In genomic region chr18:59249186-59249774, GRCh38 we compare ENCODE assay signal across 8 cellular contexts. TPM values are rescaled to one million over a fixed set of nuclear protein-coding genes. Genes with fewer than 3 reads are reported as not detected.
A peak's percentile ranks its signal among the peaks of the same experiment; 100 is the strongest.
DNase-seq lines count a peak whose midpoint lies in the region; ATAC-seq and TF ChIP-seq lines count a peak whose summit lies in the region.

No MANE protein-coding gene starts in this region.

- H4K20me1 ChIP-seq in Karpas-422 (ENCODE audit: insufficient read depth, low read depth, low read length) (no peaks in the 10 kb centered on the region), PC-9 (ENCODE audit: insufficient read depth) (no peaks in the 10 kb centered on the region)

- H3K4me3 ChIP-seq in Karpas-422 (ENCODE audit: low read length) (no peak overlapping the region), PC-9 (no peak overlapping the region), lung (no peak overlapping the region)

- H3K27me3 ChIP-seq in Karpas-422 (ENCODE audit: low read length) (no peaks in the 10 kb centered on the region), PC-9 (ENCODE audit: insufficient read depth, low read depth) (peaks cover 34% of the 10 kb centered on the region), lung (ENCODE audit: control insufficient read depth, insufficient read depth) (no peaks in the 10 kb centered on the region)

- H3K79me2 ChIP-seq in Karpas-422 (ENCODE audit: low read length) (no peaks in the 10 kb centered on the region), PC-9 (ENCODE audit: low read depth) (no peaks in the 10 kb centered on the region)

- no peaks in the 10 kb centered on the region for H3K4me1 ChIP-seq in Karpas-422 (ENCODE audit: low read length)
- no peaks in the 10 kb centered on the region for H3K4me1 ChIP-seq in PC-9 (replicated peaks; ENCODE audit: insufficient read depth)
- H3K4me1 ChIP-seq in lung (ENCODE audit: control insufficient read depth in 2 of 2, insufficient read depth in 2 of 2, low read length in 2 of 2): no peaks in the 10 kb centered on the region

- no peak overlapping the region for H3K9ac ChIP-seq in Karpas-422 (ENCODE audit: low read length)

- CTCF ChIA-PET in PC-9 (lab: Charles Lee): interaction anchor here (0.6 to 0.9 kb wide), 3 partner anchors 153 to 182 kb away, joined by 3 read pairs; no protein-coding TSS in a partner anchor

- H3K36me3 Mint-ChIP-seq in activated T-helper 17 cell treated with anti-CD3 and anti-CD28 coated beads, Interleukin-2, amount 50 U/mL, for 72 hours (ENCODE audit: low read depth): no peaks in the 10 kb centered on the region

- no peak overlapping the region for H3K4me3 Mint-ChIP-seq in activated T-helper 17 cell treated with anti-CD3 and anti-CD28 coated beads, Interleukin-2, amount 50 U/mL, for 72 hours

- no peaks in the 10 kb centered on the region for H3K36me3 ChIP-seq in Karpas-422 (ENCODE audit: insufficient read depth, low read length)
- no peaks in the 10 kb centered on the region for H3K36me3 ChIP-seq in PC-9 (ENCODE audit: low read depth)
- H3K36me3 ChIP-seq in lung (ENCODE audit: control insufficient read depth in 2 of 2, insufficient read depth in 2 of 2, low read length in 2 of 2): no peaks in the 10 kb centered on the region

- TF ChIP-seq CTCF in PC-9 (conservative IDR thresholded peaks at IDR 0.05) (peak; percentile 86), lung (IDR thresholded peaks at IDR 0.05; ENCODE audit: control extremely low read depth, extremely low read depth) (peak; percentile 28)

- intact Hi-C loops in PC-9 (cut with micrococcal nuclease; ENCODE audit: unreplicated experiment): loop anchor here (2.0 kb wide), 2 partner anchors 60 to 154 kb away; no protein-coding TSS in a partner anchor

- 25 to 31% methylated on average over 5 of the region's 5 CpGs for WGBS in lung, 2 donors

- H3K9me3 ChIP-seq in Karpas-422 (ENCODE audit: low read length) (no peaks in the 10 kb centered on the region), PC-9 (ENCODE audit: insufficient read depth, low read depth) (no peaks in the 10 kb centered on the region), lung (ENCODE audit: control insufficient read depth in 2 of 2, insufficient read depth in 1 of 2, low read length in 1 of 2) (peaks cover 0 to 1% of the 10 kb centered on the region in 2 donors)

- H3K9me3 Mint-ChIP-seq in activated T-helper 17 cell treated with anti-CD3 and anti-CD28 coated beads, Interleukin-2, amount 50 U/mL, for 72 hours: no peaks in the 10 kb centered on the region

- H3K4me2 ChIP-seq in Karpas-422 (ENCODE audit: low read depth, low read length, poor library complexity, severe bottlenecking) (no peak overlapping the region), PC-9 (no peak overlapping the region)

- ATAC-seq in lung (ENCODE audit: insufficient read depth, low FRiP score): no peak
- no peak for ATAC-seq in activated T-helper 17 cell treated with anti-CD3 and anti-CD28 coated beads, Interleukin-2, amount 50 U/mL, for 72 hours (replicated peaks)
- ATAC-seq in GM19467 (IDR thresholded peaks at IDR 0.05; ENCODE audit: unreplicated experiment): no peak

- H3K9me2 ChIP-seq in Karpas-422 (replicated peaks; ENCODE audit: insufficient read depth, low read length): no peaks in the 10 kb centered on the region
- H3K9me2 ChIP-seq in PC-9 (ENCODE audit: insufficient read depth): no peaks in the 10 kb centered on the region

- no peak overlapping the region for H3K27ac Mint-ChIP-seq in activated T-helper 17 cell treated with anti-CD3 and anti-CD28 coated beads, Interleukin-2, amount 50 U/mL, for 72 hours

- H3K4me1 Mint-ChIP-seq in activated T-helper 17 cell treated with anti-CD3 and anti-CD28 coated beads, Interleukin-2, amount 50 U/mL, for 72 hours: no peaks in the 10 kb centered on the region

- DNase-seq in activated naive CD4-positive, alpha-beta T cell treated with Interleukin-2 at 50 U/mL for 16 hours: peak; percentile 26
- no peak for DNase-seq in activated naive CD4-positive, alpha-beta T cell treated with anti-CD3 and anti-CD28 coated beads, Interleukin-2, amount 50 U/mL, for 16 hours
- DNase-seq in Karpas-422 (peak; percentile 83), PC-9 (peak; percentile 31 to 60), dermis blood vessel endothelial cell (peak; percentile 79), lung (ENCODE audit: low spot score) (no peak)

- no TSS peak for BruUV-seq in PC-9 (replicated peaks; lab: Mats Ljungman, UMichigan)

- no peak overlapping the region for H2AFZ ChIP-seq in Karpas-422 (ENCODE audit: low read length)
- H2AFZ ChIP-seq in PC-9: no peak overlapping the region

- H3K27ac ChIP-seq in Karpas-422 (ENCODE audit: low read length) (no peak overlapping the region), PC-9 (no peak overlapping the region), lung (ENCODE audit: low read depth in 1 of 2, low read length in 1 of 2) (no peak overlapping the region)

- no peaks in the 10 kb centered on the region for H3F3A ChIP-seq in PC-9 (ENCODE audit: insufficient read depth, low read depth)

- peaks cover 50% of the 10 kb centered on the region for H3K27me3 Mint-ChIP-seq in activated T-helper 17 cell treated with anti-CD3 and anti-CD28 coated beads, Interleukin-2, amount 50 U/mL, for 72 hours

- POLR2A ChIA-PET in PC-9 (lab: Charles Lee; ENCODE audit: unreplicated experiment): no interaction called here

RNA-seq across cellular contexts. Expression of gene RAX, which starts 24.0 kb away (rescaled TPM):
- total RNA-seq in Karpas-422 (2014; rRNA removed; shearing (Covaris generic); ENCODE audit: low replicate concordance): not detected in 2 replicates
- total RNA-seq in PC-9 (2021) (not detected in 2 replicates), dermis blood vessel endothelial cell (not detected in 2 replicates), lung (not detected)
- polyA plus RNA-seq in lung: under 1 TPM in 1 of 2 donors, not detected in 1; 0.02 TPM
- under 1 TPM in 1 of 2 donors, not detected in 1; 0.24 TPM for total RNA-seq in activated T-helper 17 cell treated with anti-CD3 and anti-CD28 coated beads, Interleukin-2, amount 50 U/mL, for 72 hours

RNA-seq across cellular contexts. Expression of gene GRP, which starts 29.3 kb away (rescaled TPM):
- not detected in 2 replicates for total RNA-seq in Karpas-422 (2014; rRNA removed; shearing (Covaris generic); ENCODE audit: low replicate concordance)
- total RNA-seq in PC-9 (2021) (not detected in 2 replicates), dermis blood vessel endothelial cell (not detected in 2 replicates), lung (10 to 100 TPM in 1 of 2 donors, 1 to 10 TPM in 1; 4.0 to 40.8 TPM)
- 1 to 10 TPM; 3.4 to 9.6 TPM for polyA plus RNA-seq in lung
- total RNA-seq in activated T-helper 17 cell treated with anti-CD3 and anti-CD28 coated beads, Interleukin-2, amount 50 U/mL, for 72 hours: not detected

Comparison
In these comparisons a context has a peak if more than half of its experiments do, and no peak if none do; other contexts are left out.
1. DNase-seq: peak in activated naive CD4-positive, alpha-beta T cell treated with Interleukin-2 at 50 U/mL for 16 hours (single experiment), Karpas-422 (single experiment), PC-9 (2 of 2) and dermis blood vessel endothelial cell (single experiment); none in activated naive CD4-positive, alpha-beta T cell treated with anti-CD3 and anti-CD28 coated beads, Interleukin-2, amount 50 U/mL, for 16 hours (single experiment) and lung (single experiment).